In the genomic region with DNA sequence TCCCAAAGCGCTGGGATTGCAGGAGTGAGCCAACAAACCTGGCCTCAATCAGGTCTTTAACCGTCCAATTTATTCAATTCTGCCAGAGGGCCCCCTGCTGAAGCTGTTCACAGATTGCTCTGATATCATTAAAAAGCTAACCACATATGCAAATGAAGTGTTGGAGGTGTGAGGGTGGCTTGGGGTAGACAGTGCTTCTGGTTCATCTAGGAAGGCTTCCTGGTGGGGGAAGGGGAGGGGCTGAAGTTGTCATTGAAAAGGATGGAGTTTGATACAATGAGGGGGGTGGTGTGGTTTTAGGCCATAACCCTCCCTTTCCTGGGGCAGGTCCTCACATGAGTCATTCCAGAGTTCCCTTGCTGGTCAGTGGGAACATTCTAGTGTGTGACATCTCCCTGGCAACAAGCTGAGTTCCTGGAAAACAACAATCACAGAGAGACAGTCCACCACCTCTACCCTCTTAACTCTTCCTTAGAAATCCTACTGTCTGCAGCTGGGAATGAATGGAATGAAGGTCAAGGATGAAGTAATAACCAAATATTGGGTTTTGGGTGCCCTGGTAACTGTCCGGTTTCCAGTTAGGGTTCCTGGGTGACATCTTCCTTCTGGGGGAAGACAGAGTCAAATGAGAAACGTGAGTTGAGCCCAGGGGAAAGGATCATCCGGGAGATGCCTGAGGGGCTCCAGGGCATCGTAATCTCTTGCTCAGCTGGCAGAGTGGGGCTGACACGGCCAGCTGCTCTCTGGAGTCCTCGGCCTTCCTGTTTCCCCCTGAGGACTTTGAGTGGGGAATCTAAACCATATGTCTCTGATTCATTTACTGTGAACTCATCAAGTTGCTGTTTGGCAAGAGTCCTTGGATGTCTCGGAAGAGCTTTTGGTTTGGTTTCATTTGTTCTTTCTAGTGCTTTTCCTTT, we compare ENCODE assay signal across 1 cellular context.
TF ChIP-seq lines count a peak whose summit lies in the region.

No MANE protein-coding gene starts in this region.

TF ChIP-seq in liver, 16 proteins besides CTCF, POLR2A, EP300 and RAD21 (continued from another document):
- TF ChIP-seq, protein P1, sequence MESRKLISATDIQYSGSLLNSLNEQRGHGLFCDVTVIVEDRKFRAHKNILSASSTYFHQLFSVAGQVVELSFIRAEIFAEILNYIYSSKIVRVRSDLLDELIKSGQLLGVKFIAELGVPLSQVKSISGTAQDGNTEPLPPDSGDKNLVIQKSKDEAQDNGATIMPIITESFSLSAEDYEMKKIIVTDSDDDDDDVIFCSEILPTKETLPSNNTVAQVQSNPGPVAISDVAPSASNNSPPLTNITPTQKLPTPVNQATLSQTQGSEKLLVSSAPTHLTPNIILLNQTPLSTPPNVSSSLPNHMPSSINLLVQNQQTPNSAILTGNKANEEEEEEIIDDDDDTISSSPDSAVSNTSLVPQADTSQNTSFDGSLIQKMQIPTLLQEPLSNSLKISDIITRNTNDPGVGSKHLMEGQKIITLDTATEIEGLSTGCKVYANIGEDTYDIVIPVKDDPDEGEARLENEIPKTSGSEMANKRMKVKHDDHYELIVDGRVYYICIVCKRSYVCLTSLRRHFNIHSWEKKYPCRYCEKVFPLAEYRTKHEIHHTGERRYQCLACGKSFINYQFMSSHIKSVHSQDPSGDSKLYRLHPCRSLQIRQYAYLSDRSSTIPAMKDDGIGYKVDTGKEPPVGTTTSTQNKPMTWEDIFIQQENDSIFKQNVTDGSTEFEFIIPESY (IDR thresholded peaks at IDR 0.05): no peak
- TF ChIP-seq EGR1 (IDR thresholded peaks at IDR 0.05; ENCODE audit: low read depth in 2 of 2) (no peak), JUND (IDR thresholded peaks at IDR 0.05) (peak; percentile 53 to 56), RXRA (IDR thresholded peaks at IDR 0.05) (peak; percentile 24 to 33), YY1 (IDR thresholded peaks at IDR 0.05) (no peak), NR2F2 (IDR thresholded peaks at IDR 0.05) (peak; percentile 93), GABPA (IDR thresholded peaks at IDR 0.05 in 1 of 2, conservative IDR thresholded peaks at IDR 0.05 in 1 of 2) (no peak), HNF4A (conservative IDR thresholded peaks at IDR 0.05) (no peak), FOXA1 (IDR thresholded peaks at IDR 0.05) (no peak)
